ENCODE assay signal across 8 cellular contexts in the genomic region with DNA sequence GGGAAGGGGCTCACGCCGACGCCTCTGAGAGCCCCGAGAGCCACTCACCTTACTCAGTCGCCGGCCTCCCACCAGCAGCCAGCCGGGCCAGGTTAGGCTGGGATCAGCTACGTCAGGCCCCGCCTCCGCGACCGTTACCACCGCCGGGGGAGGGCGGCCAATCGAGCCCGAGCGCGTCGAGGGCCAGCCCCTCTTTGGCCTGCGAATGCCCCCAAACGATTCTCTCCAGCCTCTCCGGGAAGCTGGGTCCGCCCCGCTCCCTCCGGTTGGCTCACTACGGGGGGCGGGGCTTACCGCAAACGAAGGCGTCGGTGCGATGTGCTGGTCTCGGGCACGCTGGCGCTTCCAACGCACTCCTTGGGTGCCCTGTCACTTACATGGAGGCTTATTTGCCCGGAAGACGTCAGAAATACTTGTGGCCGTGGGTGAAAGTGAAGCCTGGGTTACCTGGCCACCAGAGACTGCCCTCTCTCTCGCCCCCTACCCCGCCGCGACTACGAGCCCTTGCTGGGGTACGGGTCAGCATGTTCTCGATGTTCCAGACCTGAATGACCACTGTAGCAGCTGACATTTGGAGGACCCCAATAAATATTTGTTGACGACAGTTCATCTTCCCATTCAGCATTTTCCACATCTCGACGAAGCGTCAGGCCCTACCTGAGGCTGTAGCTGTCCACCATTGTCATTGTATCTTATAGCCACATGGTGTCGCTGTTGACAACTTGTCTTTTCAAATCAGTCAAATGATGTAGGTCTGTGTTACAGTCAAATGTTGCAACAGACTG. TPM values are rescaled to one million over a fixed set of nuclear protein-coding genes. Genes with fewer than 3 reads are reported as not detected.
A peak's percentile ranks its signal among the peaks of the same experiment; 100 is the strongest.
DNase-seq lines count a peak whose midpoint lies in the region; ATAC-seq, FAIRE-seq and TF ChIP-seq lines count a peak whose summit lies in the region.

CEP70 (minus strand) TSS at position 111 of the 785 bp plus-strand sequence. CDS start 21,333 bp downstream, outside the sequence.

- H2AK5ac ChIP-seq in H1 (ENCODE audit: low read depth, low read length), result no peak within 1 kb of the TSS

- H2BK15ac ChIP-seq in H1 (ENCODE audit: low read length), result peak within 1 kb of the TSS; percentile 74; the same call in 1 of the 2 replicates

- no peaks in the 10 kb centered on the region for H4K20me1 ChIP-seq in H1 (replicated peaks in 1 of 2; ENCODE audit: control insufficient read depth in 1 of 2, insufficient read depth in 2 of 2, low read length in 2 of 2)

- no peak within 1 kb of the TSS for H3K4ac ChIP-seq in H1 (replicated peaks; ENCODE audit: insufficient read length, low read depth, low read length)

- peak; percentile 97 for DNase-seq in AG20443 (ENCODE audit: low spot score)
- peak; percentile 69 to 79 for DNase-seq in activated CD4-positive, alpha-beta T cell treated with anti-CD3 and anti-CD28 coated beads, Interleukin-2, amount 50 U/mL, for 24 hours (ENCODE audit: low read depth in 1 of 2, low spot score in 1 of 2)
- peak; percentile 85 to 96 for DNase-seq in H1 (ENCODE audit: low read depth in 1 of 2, low spot score in 2 of 2)
- DNase-seq in stimulated activated CD8-positive, alpha-beta memory T cell treated with anti-CD3 and anti-CD28 coated beads, Interleukin-2, amount 100 ng/mL, for 1 hour (ENCODE audit: low read depth in 2 of 2), result peak; percentile 79
- DNase-seq in NCI-H146 treated with DMSO at 0.1 percent for 48 hours (lab: John Stamatoyannopoulos, UW; ENCODE audit: unreplicated experiment), result no peak

- no peaks in the 10 kb centered on the region for H3K79me1 ChIP-seq in H1 (ENCODE audit: low read depth, low read length)

- H3K4me2 ChIP-seq in H1 (ENCODE audit: insufficient read depth in 1 of 2, low read depth in 2 of 2, low read length in 2 of 2), result peak within 1 kb of the TSS; percentile 62 to 98

- peak; percentile 54 to 84 for TF ChIP-seq POLR2A in H1 (IDR thresholded peaks at IDR 0.05; ENCODE audit: control extremely low read depth in 1 of 2, low read depth in 2 of 2, low read length in 2 of 2)

- H3K9ac ChIP-seq in H1 (replicated peaks in 1 of 4; ENCODE audit: extremely low read depth in 1 of 4, low read depth in 3 of 4, low read length in 3 of 4), result peak within 1 kb of the TSS in 3 of 4 experiments; percentile 39 to 87 (median 54); a peak in 6 of 7 replicates

- H2AFZ ChIP-seq in H1 (ENCODE audit: low read length), result peak within 1 kb of the TSS; percentile 84

- H3K18ac ChIP-seq in H1 (ENCODE audit: extremely low read depth, low read length), result peak within 1 kb of the TSS; percentile 92

- H3K9me3 ChIP-seq in H1 (ENCODE audit: insufficient read depth in 2 of 2, low read depth in 1 of 2, low read length in 1 of 2) (peaks cover 5 to 7% of the 10 kb centered on the region in 2 experiments; a peak in 1 of 4 replicates), mesodermal cell (ENCODE audit: control insufficient read depth, low read length) (no peaks in the 10 kb centered on the region)

- peak; percentile 84 to 87 for TF ChIP-seq RAD21 in H1 (IDR thresholded peaks at IDR 0.05 in 1 of 2, conservative IDR thresholded peaks at IDR 0.05 in 1 of 2; ENCODE audit: low read depth in 2 of 2, low read length in 2 of 2)

- peak within 1 kb of the TSS; percentile 16 for H4K5ac ChIP-seq in H1 (ENCODE audit: insufficient read length, low read depth, low read length)

- H3K79me2 ChIP-seq in H1 (ENCODE audit: control insufficient read depth in 1 of 2, insufficient read depth in 2 of 2, low read length in 2 of 2), result 0 out of 4 replicates have a peak, but pooled peaks cover 0 to 5% of the 10 kb centered on the region in 2 experiments

- ATAC-seq in GM19372 (IDR thresholded peaks at IDR 0.05; ENCODE audit: low read depth, unreplicated experiment), result peak; percentile 85
- ATAC-seq in HG03565 (IDR thresholded peaks at IDR 0.05; ENCODE audit: unreplicated experiment), result peak; percentile 78

- peaks cover 0 to 5% (median 3%) of the 10 kb centered on the region in 4 experiments; a peak in 3 of 7 replicates for H3K4me1 ChIP-seq in H1 (replicated peaks in 1 of 4; ENCODE audit: control insufficient read depth in 3 of 4, insufficient read depth in 4 of 4, low read length in 3 of 4)
- no peaks in the 10 kb centered on the region for H3K4me1 ChIP-seq in mesodermal cell (ENCODE audit: control insufficient read depth, insufficient read depth, low read length, poor library complexity, severe bottlenecking)

- no peak for TF ChIP-seq EP300 in H1 (IDR thresholded peaks at IDR 0.05; ENCODE audit: borderline replicate concordance in 1 of 2, low read depth in 2 of 2, low read length in 2 of 2)

- H3K27ac ChIP-seq in H1 (ENCODE audit: low read depth, low read length) (peak within 1 kb of the TSS; percentile 54; the same call in 1 of the 2 replicates), mesodermal cell (ENCODE audit: low read depth, low read length, severe bottlenecking) (peak within 1 kb of the TSS; percentile 50)

- H3K14ac ChIP-seq in H1 (ENCODE audit: insufficient read length), result no peak within 1 kb of the TSS

- peak within 1 kb of the TSS; percentile 80 for H2BK5ac ChIP-seq in H1 (ENCODE audit: low read depth, low read length)

- TF ChIP-seq CTCF in H1 (IDR thresholded peaks at IDR 0.05; ENCODE audit: control extremely low read depth in 1 of 3, insufficient read depth in 1 of 3, low read depth in 1 of 3, low read length in 3 of 3), result peak; percentile 39 to 92 (median 65)

- no peak within 1 kb of the TSS for H3K23ac ChIP-seq in H1 (ENCODE audit: insufficient read length)

- H4K91ac ChIP-seq in H1 (replicated peaks; ENCODE audit: insufficient read length, low read length), result no peak within 1 kb of the TSS

- no peak within 1 kb of the TSS for H3K56ac ChIP-seq in H1 (replicated peaks; ENCODE audit: insufficient read length, low read depth, low read length)

- H2BK20ac ChIP-seq in H1 (ENCODE audit: low read length), result no peak within 1 kb of the TSS

- H2BK12ac ChIP-seq in H1 (ENCODE audit: low read depth, low read length), result peak within 1 kb of the TSS; percentile 62; the same call in 1 of the 2 replicates

- peaks cover 0 to 5% (median 0%) of the 10 kb centered on the region in 4 experiments; a peak in 1 of 8 replicates for H3K36me3 ChIP-seq in H1 (ENCODE audit: control insufficient read depth in 2 of 4, insufficient read depth in 4 of 4, low read length in 3 of 4)
- peaks cover 5% of the 10 kb centered on the region for H3K36me3 ChIP-seq in mesodermal cell (ENCODE audit: control insufficient read depth, insufficient read depth, low read length)

- H2BK120ac ChIP-seq in H1 (replicated peaks; ENCODE audit: low read depth, low read length), result peak within 1 kb of the TSS; percentile 80

- POLR2A ChIA-PET in H1 (lab: Charles Lee; ENCODE audit: partially characterized antibody), result interaction anchor here (1.1 to 3.4 kb wide), 5 partner anchors 14 to 353 kb away, joined by 3 to 16 read pairs (median 5); partner anchors contain the start of genes FAIM, FOXL2 and FOXL2NB

- CTCF ChIA-PET in H1 (lab: Charles Lee; ENCODE audit: partially characterized antibody), result interaction anchor here (0.6 to 5.1 kb wide), 58 partner anchors 8 to 789 kb away, joined by 3 to 80 read pairs (median 4); partner anchors contain the start of gene ESYT3

- FAIRE-seq in H1 (lab: Jason Lieb, UNC), result peak; percentile 96

- peak within 1 kb of the TSS; percentile 62; the same call in 1 of the 2 replicates for H4K8ac ChIP-seq in H1 (ENCODE audit: extremely low read depth, insufficient read depth, low read length)

- no peaks in the 10 kb centered on the region for H3K27me3 ChIP-seq in H1 (replicated peaks in 1 of 4; ENCODE audit: control insufficient read depth in 3 of 4, extremely low read depth in 1 of 4, insufficient read depth in 3 of 4, low read length in 3 of 4)

- H3K23me2 ChIP-seq in H1 (ENCODE audit: low read depth, low read length), result peaks cover 7% of the 10 kb centered on the region; the same call in 1 of the 2 replicates

- H3K4me3 ChIP-seq in H1 (ENCODE audit: extremely low read depth in 1 of 4, insufficient read depth in 2 of 4, low read depth in 3 of 4, low read length in 4 of 4) (peak within 1 kb of the TSS; percentile 70 to 82 (median 78)), mesodermal cell (ENCODE audit: extremely low read depth, insufficient read depth, low read length, poor library complexity, severe bottlenecking) (peak within 1 kb of the TSS; percentile 75)

- 2% methylated on average over 49 of the region's 52 CpGs; no CpG with 5 or more reads in 1 of the 2 experiments for WGBS in H1 (ENCODE audit: extremely low coverage in 1 of 2, insufficient coverage in 1 of 2, insufficient read length in 1 of 2, insufficient replicate concordance in 2 of 2, low coverage in 1 of 2, low lambda C conversion rate in 2 of 2, missing lambda C conversion rate in 1 of 2), 2 experiments
- WGBS in mesodermal cell (ENCODE audit: insufficient coverage in 2 of 2), 2 experiments, result 1% methylated on average over 41 to 43 of the region's 52 CpGs

TF ChIP-seq in H1, 55 proteins besides CTCF, POLR2A, EP300 and RAD21 (continues in another document):
- TF ChIP-seq SRF (IDR thresholded peaks at IDR 0.05; ENCODE audit: low read depth, low read length) (peak; percentile 88), TCF12 (IDR thresholded peaks at IDR 0.05; ENCODE audit: low read depth, low read length) (no peak), GTF2F1 (IDR thresholded peaks at IDR 0.05; ENCODE audit: borderline replicate concordance, low read depth, low read length) (no peak; the same call in 1 of the 2 replicates), CHD2 (IDR thresholded peaks at IDR 0.05; ENCODE audit: low read length) (no peak), TBP (IDR thresholded peaks at IDR 0.05; ENCODE audit: low read depth, low read length) (peak; percentile 43; the same call in 1 of the 2 replicates), SP1 (IDR thresholded peaks at IDR 0.05; ENCODE audit: low read depth, low read length) (peak; percentile 78; the same call in 1 of the 2 replicates), TAF1 (IDR thresholded peaks at IDR 0.05; ENCODE audit: low read depth, low read length) (peak; percentile 65), KDM5A (IDR thresholded peaks at IDR 0.05; ENCODE audit: low read length) (peak; percentile 71; the same call in 1 of the 2 replicates), CBX5 (IDR thresholded peaks at IDR 0.05; ENCODE audit: low read depth, low read length) (no peak), SIN3A (conservative IDR thresholded peaks at IDR 0.05 in 1 of 2, IDR thresholded peaks at IDR 0.05 in 1 of 2; ENCODE audit: low read depth in 1 of 2, low read length in 2 of 2) (peak in 1 of 2 experiments; percentile 75; a peak in 2 of 4 replicates)

RNA-seq across cellular contexts. Expression of gene CEP70, which starts in this region (rescaled TPM):
- 23.6 and 26.2 TPM in 2 replicates for total RNA-seq in H1 (2021; fragmentation: NEBNext Ultra II Directional; extraction: Animal tissue kit (Norgen Biotek cat#: 25700))
- polyA plus RNA-seq in H1 (2011; rRNA removed), result 2.8 and 3.9 TPM in 2 replicates
- polyA plus RNA-seq in H1 (2011; cell fraction: cytosol; rRNA removed), result 10.2 TPM
- 4.0 TPM for polyA plus RNA-seq in H1 (2011; cell fraction: nucleus; rRNA removed)
- polyA plus RNA-seq in H1 (2012, experiment 1 of 2), result 13.1 to 29.7 TPM (median 15.8 TPM) in 4 replicates
- polyA plus RNA-seq in H1 (2012, experiment 2 of 2), result 1.2 TPM
- polyA plus RNA-seq in H1 (2013, experiment 1 of 2), result 21.2 TPM
- 21.5 TPM for polyA plus RNA-seq in H1 (2013, experiment 2 of 2)
- polyA minus RNA-seq in H1 (2011; rRNA and poly(A)+ RNA removed), result 12.2 and 18.3 TPM in 2 replicates
- polyA minus RNA-seq in H1 (2011; cell fraction: cytosol; rRNA and poly(A)+ RNA removed), result 10.9 TPM
- polyA minus RNA-seq in H1 (2011; cell fraction: nucleus; rRNA and poly(A)+ RNA removed), result 38.0 TPM
- 20.9 TPM for polyA plus RNA-seq in mesodermal cell (2013, experiment 1 of 2)
- 27.9 TPM for polyA plus RNA-seq in mesodermal cell (2013, experiment 2 of 2)
